Comparison of ENCODE assay signal across 12 cellular contexts in the genomic region with DNA sequence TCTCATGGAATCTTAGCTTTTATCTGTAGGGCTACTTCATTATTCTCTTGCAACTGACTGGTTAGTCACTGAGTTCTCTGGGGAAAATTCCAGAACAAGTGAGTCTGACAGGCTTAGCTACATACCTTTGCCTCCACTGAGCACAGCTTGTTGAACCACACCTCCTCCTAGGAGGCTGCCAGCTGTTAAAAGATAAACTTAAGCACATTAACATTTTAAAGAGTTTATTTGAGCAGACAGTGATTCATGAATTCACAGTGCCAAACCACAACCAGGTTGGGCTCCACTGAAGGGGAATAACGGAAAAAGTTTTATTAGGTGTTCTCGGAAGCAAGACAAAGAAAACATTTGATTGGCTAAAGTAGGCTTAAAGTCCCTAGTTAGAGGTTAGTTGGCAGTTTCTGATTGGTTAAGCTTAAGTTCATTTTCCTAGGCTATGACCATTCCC. TPM values are rescaled to one million over a fixed set of nuclear protein-coding genes. Genes with fewer than 3 reads are reported as not detected.
DNase-seq lines count a peak whose midpoint lies in the region; FAIRE-seq and TF ChIP-seq lines count a peak whose summit lies in the region.
"Had no signal": no experiment of that assay in that cellular context is flagged by ENCODE, and none has a peak within 500 bp of the region (broad histone marks: within the 10 kb centered on the region; RNA-seq: fewer than 3 reads in every experiment).

No MANE protein-coding gene starts in this region.

- H4K5ac ChIP-seq in mesendoderm (ENCODE audit: low read length), result no peak overlapping the region

- no peaks in the 10 kb centered on the region for H3K27me3 ChIP-seq in ectodermal cell (ENCODE audit: control insufficient read depth, insufficient read depth, low read length, poor library complexity, severe bottlenecking)
- no peaks in the 10 kb centered on the region for H3K27me3 ChIP-seq in mesendoderm (ENCODE audit: insufficient read depth, low read length, poor library complexity)

- H3K4ac ChIP-seq in mesendoderm (ENCODE audit: low read depth, low read length), result no peak overlapping the region

- no peaks in the 10 kb centered on the region for H3K79me2 ChIP-seq in mesendoderm (ENCODE audit: control insufficient read depth, insufficient read depth, low read length)

- no peak overlapping the region for H4K8ac ChIP-seq in mesendoderm (ENCODE audit: low read depth, low read length)

- no peak for TF ChIP-seq CTCF in AG09309 (IDR thresholded peaks at IDR 0.05; ENCODE audit: control insufficient read depth, insufficient read depth, low read depth, low read length, missing control alignments)
- no peak for TF ChIP-seq CTCF in LNCaP clone FGC (IDR thresholded peaks at IDR 0.05; ENCODE audit: control insufficient read depth, extremely low read depth, insufficient read depth)

- no peak overlapping the region for H3K56ac ChIP-seq in mesendoderm (ENCODE audit: low read length)

- intact Hi-C loops in posterior vena cava (cut with DNase I), result no loop called here

- H3K4me3 ChIP-seq in AG09309 (ENCODE audit: control insufficient read depth, low read depth, low read length), result no peak overlapping the region
- H3K4me3 ChIP-seq in LNCaP clone FGC (ENCODE audit: low read depth, low read length), result no peak overlapping the region
- no peak overlapping the region for H3K4me3 ChIP-seq in ectodermal cell (ENCODE audit: insufficient read depth, low read depth, low read length)
- no peak overlapping the region for H3K4me3 ChIP-seq in mesendoderm (ENCODE audit: low read length)
- H3K4me3 ChIP-seq: left ventricle myocardium inferior had no signal

- H3K4me2 ChIP-seq in mesendoderm (ENCODE audit: low read length), result no peak overlapping the region

- H3K9me3 ChIP-seq in ectodermal cell (ENCODE audit: control insufficient read depth, low read length), result no peaks in the 10 kb centered on the region
- H3K9me3 ChIP-seq: left ventricle myocardium inferior had no signal

- peaks cover 4% of the 10 kb centered on the region for H3K4me1 ChIP-seq in ectodermal cell (ENCODE audit: control insufficient read depth, insufficient read depth, low read length)
- H3K4me1 ChIP-seq in mesendoderm (ENCODE audit: control insufficient read depth, low read depth, low read length), result no peaks in the 10 kb centered on the region
- H3K4me1 ChIP-seq: left ventricle myocardium inferior had no signal

- no peak overlapping the region for H2BK15ac ChIP-seq in mesendoderm (replicated peaks; ENCODE audit: low read depth)

- H3K79me1 ChIP-seq in mesendoderm (ENCODE audit: low read length), result no peaks in the 10 kb centered on the region

- WGBS in ectodermal cell, 2 experiments, result 85 to 91% methylated on average over 2 of the region's 2 CpGs
- WGBS in mesendoderm (ENCODE audit: extremely low coverage, insufficient coverage, low lambda C conversion rate), result no CpG with 5 or more reads among the region's 2 CpGs

- H3K18ac ChIP-seq in mesendoderm (ENCODE audit: low read length), result no peak overlapping the region

- H2AK5ac ChIP-seq in mesendoderm (ENCODE audit: low read length), result no peak overlapping the region

- H3K36me3 ChIP-seq in ectodermal cell (ENCODE audit: control insufficient read depth, insufficient read depth, low read length) (no peaks in the 10 kb centered on the region), mesendoderm (ENCODE audit: control insufficient read depth, insufficient read depth, low read length) (no peaks in the 10 kb centered on the region)
- H3K36me3 ChIP-seq: left ventricle myocardium inferior had no signal

- FAIRE-seq in frontal cortex (lab: Jason Lieb, UNC), result no peak
- FAIRE-seq: GM18507 had no signal

- H3K27ac ChIP-seq in ectodermal cell (ENCODE audit: insufficient read depth, low read depth, low read length, poor library complexity, severe bottlenecking) (peak overlapping the region; percentile 16), mesendoderm (ENCODE audit: low read depth, low read length) (no peak overlapping the region)
- H3K27ac ChIP-seq: left ventricle myocardium inferior had no signal

- peak; percentile 100 for DNase-seq in AG09309 (ENCODE audit: low read depth)
- DNase-seq in LNCaP clone FGC (ENCODE audit: low read depth), result peak; percentile 72
- DNase-seq in mesendoderm, result peak; percentile 77
- DNase-seq in frontal cortex (ENCODE audit: low spot score in 2 of 2), result no peak
- no peak for DNase-seq in activated CD8-positive, alpha-beta memory T cell treated with anti-CD3 and anti-CD28 coated beads for 24 hours
- DNase-seq in NCI-H1105 (lab: John Stamatoyannopoulos, UW), result no peak
- DNase-seq in posterior vena cava (ENCODE audit: low spot score), result no peak
- DNase-seq: C1 segment of cervical spinal cord, left ventricle myocardium inferior, NCI-H1694 treated with DMSO at 0.1 percent for 48 hours had no signal

- H2BK5ac ChIP-seq in mesendoderm (ENCODE audit: low read length), result no peak overlapping the region

- no peak overlapping the region for H3K23ac ChIP-seq in mesendoderm (ENCODE audit: low read length)

- H3K9ac ChIP-seq in mesendoderm (ENCODE audit: low read length), result no peak overlapping the region

- no peak overlapping the region for H2BK120ac ChIP-seq in mesendoderm (ENCODE audit: low read depth, low read length)

RNA-seq across cellular contexts. Expression of gene SLC38A11, which starts 12.5 kb away (rescaled TPM):
- 0.41 TPM for polyA plus RNA-seq in ectodermal cell (2013, experiment 1 of 4)
- 0.44 TPM for polyA plus RNA-seq in ectodermal cell (2013, experiment 2 of 4)
- polyA plus RNA-seq in ectodermal cell (2013, experiment 3 of 4), result not detected
- not detected for polyA plus RNA-seq in ectodermal cell (2013, experiment 4 of 4)
- polyA plus RNA-seq in mesendoderm (2013, experiment 1 of 2), result not detected
- polyA plus RNA-seq in mesendoderm (2013, experiment 2 of 2), result not detected
- total RNA-seq in frontal cortex (2.4 TPM), posterior vena cava (1 to 10 TPM; 1.3 to 2.1 TPM)

Comparison
In these comparisons a context has a peak if more than half of its experiments do, and no peak if none do; other contexts are left out.
1. DNase-seq: peak in AG09309 (single experiment), LNCaP clone FGC (single experiment) and mesendoderm (single experiment); none in frontal cortex (0 of 2), activated CD8-positive, alpha-beta memory T cell treated with anti-CD3 and anti-CD28 coated beads for 24 hours (single experiment), NCI-H1105 (single experiment) and posterior vena cava (single experiment).